ENCODE assay signal across 1 cellular context in the genomic region with DNA sequence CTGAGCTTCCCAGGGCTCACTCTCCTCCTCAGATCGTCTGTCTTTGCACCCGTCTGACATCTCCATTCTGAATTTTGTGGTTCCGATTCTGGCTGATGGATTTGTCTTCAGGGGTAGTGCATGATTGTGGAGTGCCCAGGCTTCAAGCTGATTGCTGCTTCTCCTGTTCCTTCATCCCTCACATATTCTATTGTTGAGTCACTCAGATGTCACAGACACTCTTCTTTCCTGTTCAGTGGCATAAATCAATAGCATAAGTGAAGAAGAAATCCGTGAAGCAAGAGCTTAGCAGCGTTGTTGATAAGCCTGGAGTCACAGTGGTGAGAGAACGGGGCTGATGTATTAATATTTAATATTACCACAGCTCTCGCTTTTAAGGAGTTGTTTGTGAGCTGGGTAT.
TF ChIP-seq lines count a peak whose summit lies in the region.

No MANE protein-coding gene starts in this region.

TF ChIP-seq in endothelial cell of umbilical vein, 7 proteins besides CTCF, POLR2A, EP300 and RAD21:
- TF ChIP-seq GATA2 (IDR thresholded peaks at IDR 0.05; ENCODE audit: insufficient read depth, insufficient read length, low read depth, low read length) (no peak), FOS (IDR thresholded peaks at IDR 0.05; ENCODE audit: borderline replicate concordance, insufficient read depth, low read length) (peak; percentile 8), POLR2AphosphoS5 (IDR thresholded peaks at IDR 0.05; ENCODE audit: insufficient read depth, low read depth, low read length) (no peak)
